In the genomic region with DNA sequence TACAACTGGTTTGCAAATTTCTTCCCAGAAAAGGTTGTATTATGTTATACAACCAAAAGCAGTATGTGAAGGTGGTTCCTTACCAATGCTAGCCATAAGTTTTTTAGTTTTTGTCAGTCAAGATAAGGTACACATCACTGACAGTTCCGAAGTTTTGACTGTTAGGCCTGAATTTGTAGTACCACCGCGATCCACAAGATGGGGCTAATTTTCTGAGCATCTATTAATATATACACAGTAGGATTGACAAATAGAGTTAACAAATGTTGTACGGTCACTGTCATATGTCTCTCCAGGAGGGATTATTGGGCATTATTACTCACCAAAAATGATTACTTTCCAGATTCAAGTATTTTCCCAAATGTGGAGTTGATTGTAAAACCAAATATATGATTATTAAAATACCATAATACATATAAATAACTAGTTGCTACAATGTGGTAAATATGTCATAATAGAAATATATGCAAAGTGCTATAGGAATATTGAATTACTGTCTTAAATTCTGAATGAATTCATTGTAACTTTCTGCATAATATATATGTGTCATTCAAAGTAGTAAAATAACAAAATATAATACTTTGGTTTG, we compare ENCODE assay signal across 8 cellular contexts. TPM values are rescaled to one million over a fixed set of nuclear protein-coding genes. Genes with fewer than 3 reads are reported as not detected.
A peak's percentile ranks its signal among the peaks of the same experiment; 100 is the strongest.
DNase-seq lines count a peak whose midpoint lies in the region; ATAC-seq, FAIRE-seq and TF ChIP-seq lines count a peak whose summit lies in the region.

No MANE protein-coding gene starts in this region.

- no peaks in the 10 kb centered on the region for H3K36me3 ChIP-seq in right lobe of liver

- WGBS in right lobe of liver (ENCODE audit: insufficient coverage, low coverage, low lambda C conversion rate, missing lambda C conversion rate), result 6% methylated on average over 4 of the region's 4 CpGs

- H3K27me3 ChIP-seq in right lobe of liver, result no peaks in the 10 kb centered on the region

- H3K4me1 ChIP-seq in right lobe of liver, result peaks cover 0 to 18% (median 0%) of the 10 kb centered on the region in 4 donors

- peak; percentile 88 for ATAC-seq in HG02571 (IDR thresholded peaks at IDR 0.05; ENCODE audit: unreplicated experiment)
- ATAC-seq in right lobe of liver, result peak; percentile 77 to 88 (median 82)

- H3K27ac ChIP-seq in right lobe of liver, result no peak overlapping the region

- H3K9me3 ChIP-seq in right lobe of liver, result no peaks in the 10 kb centered on the region

- H3K4me3 ChIP-seq in GM12864 (ENCODE audit: low read depth, low read length) (no peak overlapping the region), right lobe of liver (no peak overlapping the region)

- TF ChIP-seq CTCF in GM12864 (IDR thresholded peaks at IDR 0.05; ENCODE audit: low read depth, low read length, missing control alignments) (peak; percentile 63), right lobe of liver (IDR thresholded peaks at IDR 0.05) (peak; percentile 68 to 85 (median 78))

- FAIRE-seq in A204.1 (lab: Jason Lieb, UNC) (peak; percentile 84), colon (lab: Jason Lieb, UNC) (peak; percentile 43)

- TF ChIP-seq POLR2A in right lobe of liver (IDR thresholded peaks at IDR 0.05), result no peak

- DNase-seq in GM12864 (ENCODE audit: low read depth) (peak; percentile 7), MV-4-11 (lab: John Stamatoyannopoulos, UW) (peak; percentile 52), UCSD-AML1 (lab: John Stamatoyannopoulos, UW; ENCODE audit: unreplicated experiment) (peak; percentile 38), right lobe of liver (peak in 1 of 3 donors; percentile 51)
- DNase-seq in stimulated activated CD8-positive, alpha-beta memory T cell treated with anti-CD3 and anti-CD28 coated beads, Interleukin-4, amount 100 ng/mL, for 24 hours (ENCODE audit: low read depth), result peak; percentile 32

- intact Hi-C loops in right lobe of liver (cut with DNase I), result loop anchor here (10.0 kb wide), 2 partner anchors 241 to 251 kb away; no protein-coding TSS in a partner anchor

RNA-seq across cellular contexts. Expression of gene LRRC19, which starts 28.4 kb away (rescaled TPM):
- 1 to 10 TPM in 3 of 6 experiments, under 1 TPM in 3; 0.46 to 2.6 (median 0.91) TPM for total RNA-seq in right lobe of liver
